ENCODE assay signal across 8 cellular contexts in genomic region chr17:7440113-7440822, GRCh38. TPM values are rescaled to one million over a fixed set of nuclear protein-coding genes. Genes with fewer than 3 reads are reported as not detected.
A peak's percentile ranks its signal among the peaks of the same experiment; 100 is the strongest.
DNase-seq lines count a peak whose midpoint lies in the region; ATAC-seq, FAIRE-seq and TF ChIP-seq lines count a peak whose summit lies in the region.

No MANE protein-coding gene starts in this region.

- POLR2A ChIA-PET in activated CD4-positive, alpha-beta T cell treated with anti-CD3 and anti-CD28 coated beads for 36 hours (lab: Charles Lee), result interaction anchor here (0.6 to 1.0 kb wide), 4 partner anchors 15 to 512 kb away, joined by 3 read pairs; no protein-coding TSS in a partner anchor
- POLR2A ChIA-PET in RWPE1 (lab: Yijun Ruan, JAX; ENCODE audit: low non-redundant PET) (interaction anchor here (0.7 to 0.8 kb wide), 4 partner anchors 11 to 63 kb away, joined by 3 to 4 read pairs (median 3); no protein-coding TSS in a partner anchor), HepG2 (lab: Yijun Ruan, JAX) (interaction anchor here (0.5 to 2.8 kb wide), 8 partner anchors 37 to 262 kb away, joined by 3 to 21 read pairs (median 4); partner anchors contain the start of genes NEURL4, PLSCR3, TMEM256 and ZBTB4)

- ATAC-seq in activated CD4-positive, alpha-beta T cell treated with anti-CD3 and anti-CD28 coated beads for 36 hours, result no peak
- peak; percentile 13 for ATAC-seq in HepG2
- ATAC-seq in stimulated activated naive CD8-positive, alpha-beta T cell treated with anti-CD3 and anti-CD28 coated beads, Interleukin-15, amount 100 ng/mL, for 72 hours, result no peak
- no peak for ATAC-seq in HG03439 (IDR thresholded peaks at IDR 0.05; ENCODE audit: unreplicated experiment)

- no peaks in the 10 kb centered on the region for H3K9me3 Mint-ChIP-seq in activated CD4-positive, alpha-beta T cell treated with anti-CD3 and anti-CD28 coated beads for 36 hours (ENCODE audit: low read depth)
- no peaks in the 10 kb centered on the region for H3K9me3 Mint-ChIP-seq in stimulated activated naive CD8-positive, alpha-beta T cell treated with anti-CD3 and anti-CD28 coated beads, Interleukin-15, amount 100 ng/mL, for 72 hours

- H3K27ac ChIP-seq in RWPE1, result peak overlapping the region; percentile 84
- peak overlapping the region; percentile 29 for H3K27ac ChIP-seq in HepG2 (ENCODE audit: extremely low read length, insufficient read depth, low read length)

- TF ChIP-seq EP300 in HepG2 (IDR thresholded peaks at IDR 0.05; ENCODE audit: low read depth in 2 of 2, low read length in 2 of 2) (no peak), HepG2 (CRISPR knock-in tag; IDR thresholded peaks at IDR 0.05; ENCODE audit: borderline replicate concordance) (no peak)

- BruUV-seq in HepG2 (replicated peaks; lab: Mats Ljungman, UMichigan), result no TSS peak

- H3K27ac Mint-ChIP-seq in activated CD4-positive, alpha-beta T cell treated with anti-CD3 and anti-CD28 coated beads for 36 hours, result peak overlapping the region; percentile 45
- peak overlapping the region; percentile 24 to 92 for H3K27ac Mint-ChIP-seq in stimulated activated naive CD8-positive, alpha-beta T cell treated with anti-CD3 and anti-CD28 coated beads, Interleukin-15, amount 100 ng/mL, for 72 hours

- no peak for TF ChIP-seq RAD21 in HepG2 (CRISPR knock-in tag; IDR thresholded peaks at IDR 0.05)

- H3K9ac ChIP-seq in HepG2 (ENCODE audit: insufficient read depth, low read depth, low read length), result peak overlapping the region; percentile 68

- CTCF ChIA-PET in activated CD4-positive, alpha-beta T cell treated with anti-CD3 and anti-CD28 coated beads for 36 hours (lab: Charles Lee), result interaction anchor here (0.5 to 2.8 kb wide), 10 partner anchors 13 to 428 kb away, joined by 3 to 10 read pairs (median 4); partner anchors contain the start of genes SENP3 and WRAP53
- CTCF ChIA-PET in RWPE1 (lab: Yijun Ruan, JAX), result interaction anchor here (0.6 to 4.3 kb wide), 5 partner anchors 36 to 121 kb away, joined by 3 to 28 read pairs (median 4); partner anchors contain the start of gene SENP3
- CTCF ChIA-PET in HepG2 (lab: Yijun Ruan, JAX; ENCODE audit: low intra/inter-chr PET ratio, low total read pairs), result interaction anchor here (0.6 kb wide), 1 partner anchor 121 kb away, joined by 3 read pairs; no protein-coding TSS in a partner anchor

- peaks cover 35% of the 10 kb centered on the region for H3K27me3 Mint-ChIP-seq in activated CD4-positive, alpha-beta T cell treated with anti-CD3 and anti-CD28 coated beads for 36 hours
- peaks cover 62% of the 10 kb centered on the region for H3K27me3 Mint-ChIP-seq in stimulated activated naive CD8-positive, alpha-beta T cell treated with anti-CD3 and anti-CD28 coated beads, Interleukin-15, amount 100 ng/mL, for 72 hours

- in situ Hi-C loops in HepG2 (cut with HindIII; ENCODE audit: extremely low pct_ligation_motif_present, low pct_unique_long_range_greater_than_20kb), result no loop called here

- H3K27me3 ChIP-seq in HepG2 (ENCODE audit: control insufficient read depth in 1 of 2, insufficient read depth in 2 of 2, low read length in 2 of 2), result peaks cover 6 to 27% of the 10 kb centered on the region in 2 experiments; a peak in 4 of 5 replicates

- TF ChIP-seq CTCF in RWPE1 (conservative IDR thresholded peaks at IDR 0.05; ENCODE audit: low read depth) (no peak), HepG2 (CRISPR knock-in tag; IDR thresholded peaks at IDR 0.05) (no peak)

- 8% methylated on average over 27 of the region's 46 CpGs for WGBS in HepG2 (ENCODE audit: low lambda C conversion rate)

- DNase-seq in activated CD4-positive, alpha-beta T cell treated with anti-CD3 and anti-CD28 coated beads for 36 hours, result peak; percentile 77
- DNase-seq in activated CD4-positive, alpha-beta T cell treated with anti-CD3 and anti-CD28 coated beads for 1 hour, result no peak
- DNase-seq in RWPE1 (ENCODE audit: low spot score) (no peak), HepG2 (ENCODE audit: low spot score) (no peak), H54 (ENCODE audit: insufficient read length, low spot score) (no peak)
- peak; percentile 15 for DNase-seq in central memory CD4-positive, alpha-beta T cell
- DNase-seq in stimulated activated naive CD8-positive, alpha-beta T cell treated with anti-CD3 and anti-CD28 coated beads, Interleukin-15, amount 100 ng/mL, for 72 hours, result peak; percentile 47 to 50

- no peaks in the 10 kb centered on the region for H3K9me3 ChIP-seq in HepG2 (ENCODE audit: low read length)

- peak overlapping the region; percentile 79 for H3K4me3 Mint-ChIP-seq in activated CD4-positive, alpha-beta T cell treated with anti-CD3 and anti-CD28 coated beads for 36 hours
- H3K4me3 Mint-ChIP-seq in stimulated activated naive CD8-positive, alpha-beta T cell treated with anti-CD3 and anti-CD28 coated beads, Interleukin-15, amount 100 ng/mL, for 72 hours, result peak overlapping the region; percentile 94 to 99

- FAIRE-seq in HepG2 (lab: Jason Lieb, UNC), result no peak
- no peak for FAIRE-seq in H54 (lab: Jason Lieb, UNC)

- H2AFZ ChIP-seq in HepG2 (ENCODE audit: low read length), result no peak overlapping the region

- peaks cover 13% of the 10 kb centered on the region for H3K36me3 Mint-ChIP-seq in activated CD4-positive, alpha-beta T cell treated with anti-CD3 and anti-CD28 coated beads for 36 hours (ENCODE audit: low read depth)

- intact Hi-C loops in activated CD4-positive, alpha-beta T cell treated with anti-CD3 and anti-CD28 coated beads for 36 hours (cut with DNase I, micrococcal nuclease), result loop anchor here in 1 of 2 experiments (2.0 kb wide), 1 partner anchor 37 kb away; no protein-coding TSS in a partner anchor
- intact Hi-C loops in HepG2 (cut with micrococcal nuclease; ENCODE audit: unreplicated experiment), result no loop called here

- H3K4me3 ChIP-seq in HepG2 (replicated peaks in 1 of 3; ENCODE audit: insufficient read depth in 1 of 3, low read depth in 2 of 3, low read length in 3 of 3), result peak overlapping the region; percentile 60 to 80 (median 73)

- H3K4me1 ChIP-seq in HepG2 (ENCODE audit: insufficient read depth, low read length), result peaks cover 57% of the 10 kb centered on the region

- peak overlapping the region; percentile 94 for H3K4me2 ChIP-seq in HepG2 (ENCODE audit: low read depth, low read length)

- H4K20me1 ChIP-seq in HepG2 (ENCODE audit: insufficient read depth, low read length), result no peaks in the 10 kb centered on the region

- H3K79me2 ChIP-seq in HepG2 (ENCODE audit: insufficient read depth, low read length), result no peaks in the 10 kb centered on the region

- TF ChIP-seq POLR2A in HepG2 (IDR thresholded peaks at IDR 0.05; ENCODE audit: insufficient read depth in 1 of 2, low read depth in 2 of 2, low read length in 2 of 2) (no peak), H54 (IDR thresholded peaks at IDR 0.05; ENCODE audit: low read depth, low read length) (no peak)

- peaks cover 37% of the 10 kb centered on the region for H3K4me1 Mint-ChIP-seq in activated CD4-positive, alpha-beta T cell treated with anti-CD3 and anti-CD28 coated beads for 36 hours
- peaks cover 59% of the 10 kb centered on the region for H3K4me1 Mint-ChIP-seq in stimulated activated naive CD8-positive, alpha-beta T cell treated with anti-CD3 and anti-CD28 coated beads, Interleukin-15, amount 100 ng/mL, for 72 hours

- H3K36me3 ChIP-seq in HepG2 (replicated peaks in 1 of 2; ENCODE audit: control insufficient read depth in 1 of 2, insufficient read depth in 2 of 2, low read length in 2 of 2), result no peaks in the 10 kb centered on the region

RNA-seq across cellular contexts. Expression of gene FGF11, which starts 1.0 kb away (rescaled TPM):
- 10 to 100 TPM in 1 of 2 experiments, 1 to 10 TPM in 1; 6.9 to 10.6 TPM for total RNA-seq in activated CD4-positive, alpha-beta T cell treated with anti-CD3 and anti-CD28 coated beads for 36 hours
- 0.20 and 0.55 TPM in 2 replicates for total RNA-seq in HepG2 (2016; rRNA removed; fragmentation: Illumina TruSeq; extraction: Trizol)
- 0.35 and 0.40 TPM in 2 replicates for total RNA-seq in HepG2 (2016; cell fraction: cytosol; rRNA removed; fragmentation: Illumina TruSeq; extraction: Trizol; ENCODE audit: low read depth)
- 0.22 and 0.37 TPM in 2 replicates for total RNA-seq in HepG2 (2016; cell fraction: insoluble cytoplasmic fraction; rRNA removed; fragmentation: Illumina TruSeq; extraction: Trizol)
- 0.52 and 0.77 TPM in 2 replicates for total RNA-seq in HepG2 (2016; cell fraction: membrane; rRNA removed; fragmentation: Illumina TruSeq; extraction: Trizol)
- total RNA-seq in HepG2 (2016; cell fraction: nucleus; rRNA removed; fragmentation: Illumina TruSeq; extraction: Trizol), result 0.13 and 0.53 TPM in 2 replicates
- 7.0 and 7.6 TPM in 2 replicates for polyA plus RNA-seq in HepG2 (2011; rRNA removed)
- polyA plus RNA-seq in HepG2 (2011; cell fraction: cytosol; rRNA removed), result 4.4 and 5.5 TPM in 2 replicates
- 11.9 and 12.6 TPM in 2 replicates for polyA plus RNA-seq in HepG2 (2011; cell fraction: nucleus; rRNA removed)
- polyA plus RNA-seq in HepG2 (2012), result 4.0 and 6.3 TPM in 2 replicates
- 0.61 and 0.87 TPM in 2 replicates for polyA plus RNA-seq in HepG2 (2016; cell fraction: cytosol; fragmentation: Illumina TruSeq; extraction: Trizol; ENCODE audit: low read depth)
- 0.62 and 1.0 TPM in 2 replicates for polyA plus RNA-seq in HepG2 (2016; cell fraction: insoluble cytoplasmic fraction; fragmentation: Illumina TruSeq; extraction: Trizol; ENCODE audit: low read depth)
- 1.2 TPM in 2 replicates for polyA plus RNA-seq in HepG2 (2016; cell fraction: membrane; fragmentation: Illumina TruSeq; extraction: Trizol; ENCODE audit: low read depth)
- 1.1 and 1.6 TPM in 2 replicates for polyA plus RNA-seq in HepG2 (2016; cell fraction: nucleus; fragmentation: Illumina TruSeq; extraction: Trizol; ENCODE audit: insufficient read depth, low read depth)
- 3.3 and 7.7 TPM in 2 replicates for polyA minus RNA-seq in HepG2 (2011; rRNA and poly(A)+ RNA removed; ENCODE audit: low replicate concordance)
- 2.0 and 2.3 TPM in 2 replicates for polyA minus RNA-seq in HepG2 (2011; cell fraction: cytosol; rRNA and poly(A)+ RNA removed)
- 1.1 and 1.2 TPM in 2 replicates for polyA minus RNA-seq in HepG2 (2011; cell fraction: nucleus; rRNA and poly(A)+ RNA removed)

RNA-seq across cellular contexts. Expression of gene CHRNB1, which starts 4.6 kb away (rescaled TPM):
- 1 to 10 TPM; 7.8 to 8.7 TPM for total RNA-seq in activated CD4-positive, alpha-beta T cell treated with anti-CD3 and anti-CD28 coated beads for 36 hours
- 3.6 and 5.4 TPM in 2 replicates for total RNA-seq in HepG2 (2016; rRNA removed; fragmentation: Illumina TruSeq; extraction: Trizol)
- 2.0 and 3.3 TPM in 2 replicates for total RNA-seq in HepG2 (2016; cell fraction: cytosol; rRNA removed; fragmentation: Illumina TruSeq; extraction: Trizol; ENCODE audit: low read depth)
- total RNA-seq in HepG2 (2016; cell fraction: insoluble cytoplasmic fraction; rRNA removed; fragmentation: Illumina TruSeq; extraction: Trizol), result 3.8 and 6.3 TPM in 2 replicates
- 5.4 and 5.7 TPM in 2 replicates for total RNA-seq in HepG2 (2016; cell fraction: membrane; rRNA removed; fragmentation: Illumina TruSeq; extraction: Trizol)
- total RNA-seq in HepG2 (2016; cell fraction: nucleus; rRNA removed; fragmentation: Illumina TruSeq; extraction: Trizol), result 4.3 and 6.2 TPM in 2 replicates
- polyA plus RNA-seq in HepG2 (2011; rRNA removed), result 33.7 and 39.6 TPM in 2 replicates
- polyA plus RNA-seq in HepG2 (2011; cell fraction: cytosol; rRNA removed), result 31.4 and 33.2 TPM in 2 replicates
- 39.4 and 43.0 TPM in 2 replicates for polyA plus RNA-seq in HepG2 (2011; cell fraction: nucleus; rRNA removed)
- 19.3 and 22.8 TPM in 2 replicates for polyA plus RNA-seq in HepG2 (2012)
- 4.4 and 6.0 TPM in 2 replicates for polyA plus RNA-seq in HepG2 (2016; cell fraction: cytosol; fragmentation: Illumina TruSeq; extraction: Trizol; ENCODE audit: low read depth)
- 10.0 and 13.6 TPM in 2 replicates for polyA plus RNA-seq in HepG2 (2016; cell fraction: insoluble cytoplasmic fraction; fragmentation: Illumina TruSeq; extraction: Trizol; ENCODE audit: low read depth)
- 9.9 and 11.0 TPM in 2 replicates for polyA plus RNA-seq in HepG2 (2016; cell fraction: membrane; fragmentation: Illumina TruSeq; extraction: Trizol; ENCODE audit: low read depth)
- 23.1 and 25.7 TPM in 2 replicates for polyA plus RNA-seq in HepG2 (2016; cell fraction: nucleus; fragmentation: Illumina TruSeq; extraction: Trizol; ENCODE audit: insufficient read depth, low read depth)
- 2.6 and 35.4 TPM in 2 replicates for polyA minus RNA-seq in HepG2 (2011; rRNA and poly(A)+ RNA removed; ENCODE audit: low replicate concordance)
- 6.4 and 7.2 TPM in 2 replicates for polyA minus RNA-seq in HepG2 (2011; cell fraction: cytosol; rRNA and poly(A)+ RNA removed)
- polyA minus RNA-seq in HepG2 (2011; cell fraction: nucleus; rRNA and poly(A)+ RNA removed), result 9.0 and 9.9 TPM in 2 replicates

RNA-seq across cellular contexts. Expression of gene TMEM102, which starts 5.0 kb away (rescaled TPM):
- 10 to 100 TPM in 1 of 2 experiments, 1 to 10 TPM in 1; 8.7 to 10.7 TPM for total RNA-seq in activated CD4-positive, alpha-beta T cell treated with anti-CD3 and anti-CD28 coated beads for 36 hours
- total RNA-seq in HepG2 (2016; rRNA removed; fragmentation: Illumina TruSeq; extraction: Trizol), result 2.0 and 3.1 TPM in 2 replicates
- 0.10 and 0.18 TPM in 2 replicates for total RNA-seq in HepG2 (2016; cell fraction: cytosol; rRNA removed; fragmentation: Illumina TruSeq; extraction: Trizol; ENCODE audit: low read depth)
- 1.7 and 3.1 TPM in 2 replicates for total RNA-seq in HepG2 (2016; cell fraction: insoluble cytoplasmic fraction; rRNA removed; fragmentation: Illumina TruSeq; extraction: Trizol)
- 0.15 and 0.62 TPM in 2 replicates for total RNA-seq in HepG2 (2016; cell fraction: membrane; rRNA removed; fragmentation: Illumina TruSeq; extraction: Trizol)
- 1.6 and 2.4 TPM in 2 replicates for total RNA-seq in HepG2 (2016; cell fraction: nucleus; rRNA removed; fragmentation: Illumina TruSeq; extraction: Trizol)
- polyA plus RNA-seq in HepG2 (2011; rRNA removed), result 1.6 and 2.8 TPM in 2 replicates
- 1.5 and 2.3 TPM in 2 replicates for polyA plus RNA-seq in HepG2 (2011; cell fraction: cytosol; rRNA removed)
- 4.4 and 4.5 TPM in 2 replicates for polyA plus RNA-seq in HepG2 (2011; cell fraction: nucleus; rRNA removed)
- 2.1 and 3.0 TPM in 2 replicates for polyA plus RNA-seq in HepG2 (2012)
- 0.12 and 0.27 TPM in 2 replicates for polyA plus RNA-seq in HepG2 (2016; cell fraction: cytosol; fragmentation: Illumina TruSeq; extraction: Trizol; ENCODE audit: low read depth)
- 1.5 and 1.8 TPM in 2 replicates for polyA plus RNA-seq in HepG2 (2016; cell fraction: insoluble cytoplasmic fraction; fragmentation: Illumina TruSeq; extraction: Trizol; ENCODE audit: low read depth)
- 0.18 and 0.31 TPM in 2 replicates for polyA plus RNA-seq in HepG2 (2016; cell fraction: membrane; fragmentation: Illumina TruSeq; extraction: Trizol; ENCODE audit: low read depth)
- polyA plus RNA-seq in HepG2 (2016; cell fraction: nucleus; fragmentation: Illumina TruSeq; extraction: Trizol; ENCODE audit: insufficient read depth, low read depth), result 3.5 and 3.8 TPM in 2 replicates
- 4.3 and 4.8 TPM in 2 replicates for polyA minus RNA-seq in HepG2 (2011; rRNA and poly(A)+ RNA removed; ENCODE audit: low replicate concordance)
- polyA minus RNA-seq in HepG2 (2011; cell fraction: cytosol; rRNA and poly(A)+ RNA removed), result 2.1 and 2.3 TPM in 2 replicates
- 1.9 and 2.4 TPM in 2 replicates for polyA minus RNA-seq in HepG2 (2011; cell fraction: nucleus; rRNA and poly(A)+ RNA removed)

RNA-seq across cellular contexts. Expression of gene SPEM3, which starts 11.6 kb away (rescaled TPM):
- not detected for total RNA-seq in activated CD4-positive, alpha-beta T cell treated with anti-CD3 and anti-CD28 coated beads for 36 hours
- not detected in 2 replicates for total RNA-seq in HepG2 (2016; rRNA removed; fragmentation: Illumina TruSeq; extraction: Trizol)
- total RNA-seq in HepG2 (2016; cell fraction: cytosol; rRNA removed; fragmentation: Illumina TruSeq; extraction: Trizol; ENCODE audit: low read depth), result not detected in 2 replicates
- not detected in 2 replicates for total RNA-seq in HepG2 (2016; cell fraction: insoluble cytoplasmic fraction; rRNA removed; fragmentation: Illumina TruSeq; extraction: Trizol)
- total RNA-seq in HepG2 (2016; cell fraction: membrane; rRNA removed; fragmentation: Illumina TruSeq; extraction: Trizol), result not detected in 2 replicates
- not detected in 2 replicates for total RNA-seq in HepG2 (2016; cell fraction: nucleus; rRNA removed; fragmentation: Illumina TruSeq; extraction: Trizol)
- polyA plus RNA-seq in HepG2 (2011; rRNA removed), result not detected in 2 replicates
- not detected in 2 replicates for polyA plus RNA-seq in HepG2 (2011; cell fraction: cytosol; rRNA removed)
- polyA plus RNA-seq in HepG2 (2011; cell fraction: nucleus; rRNA removed), result not detected in 2 replicates
- polyA plus RNA-seq in HepG2 (2012), result not detected in 2 replicates
- not detected in 2 replicates for polyA plus RNA-seq in HepG2 (2016; cell fraction: cytosol; fragmentation: Illumina TruSeq; extraction: Trizol; ENCODE audit: low read depth)
- not detected in 2 replicates for polyA plus RNA-seq in HepG2 (2016; cell fraction: insoluble cytoplasmic fraction; fragmentation: Illumina TruSeq; extraction: Trizol; ENCODE audit: low read depth)
- not detected in 2 replicates for polyA plus RNA-seq in HepG2 (2016; cell fraction: membrane; fragmentation: Illumina TruSeq; extraction: Trizol; ENCODE audit: low read depth)
- not detected in 2 replicates for polyA plus RNA-seq in HepG2 (2016; cell fraction: nucleus; fragmentation: Illumina TruSeq; extraction: Trizol; ENCODE audit: insufficient read depth, low read depth)
- not detected in 2 replicates for polyA minus RNA-seq in HepG2 (2011; rRNA and poly(A)+ RNA removed; ENCODE audit: low replicate concordance)
- polyA minus RNA-seq in HepG2 (2011; cell fraction: cytosol; rRNA and poly(A)+ RNA removed), result not detected in 2 replicates
- not detected in 2 replicates for polyA minus RNA-seq in HepG2 (2011; cell fraction: nucleus; rRNA and poly(A)+ RNA removed)

RNA-seq across cellular contexts. Expression of gene SPEM2, which starts 14.9 kb away (rescaled TPM):
- not detected for total RNA-seq in activated CD4-positive, alpha-beta T cell treated with anti-CD3 and anti-CD28 coated beads for 36 hours
- not detected in 2 replicates for total RNA-seq in HepG2 (2016; rRNA removed; fragmentation: Illumina TruSeq; extraction: Trizol)
- not detected in 2 replicates for total RNA-seq in HepG2 (2016; cell fraction: cytosol; rRNA removed; fragmentation: Illumina TruSeq; extraction: Trizol; ENCODE audit: low read depth)
- total RNA-seq in HepG2 (2016; cell fraction: insoluble cytoplasmic fraction; rRNA removed; fragmentation: Illumina TruSeq; extraction: Trizol), result not detected in 2 replicates
- total RNA-seq in HepG2 (2016; cell fraction: membrane; rRNA removed; fragmentation: Illumina TruSeq; extraction: Trizol), result not detected in 2 replicates
- not detected in 2 replicates for total RNA-seq in HepG2 (2016; cell fraction: nucleus; rRNA removed; fragmentation: Illumina TruSeq; extraction: Trizol)
- not detected in 2 replicates for polyA plus RNA-seq in HepG2 (2011; rRNA removed)
- polyA plus RNA-seq in HepG2 (2011; cell fraction: cytosol; rRNA removed), result not detected in 2 replicates
- not detected in 2 replicates for polyA plus RNA-seq in HepG2 (2011; cell fraction: nucleus; rRNA removed)
- polyA plus RNA-seq in HepG2 (2012), result not detected in 2 replicates
- polyA plus RNA-seq in HepG2 (2016; cell fraction: cytosol; fragmentation: Illumina TruSeq; extraction: Trizol; ENCODE audit: low read depth), result not detected in 2 replicates
- polyA plus RNA-seq in HepG2 (2016; cell fraction: insoluble cytoplasmic fraction; fragmentation: Illumina TruSeq; extraction: Trizol; ENCODE audit: low read depth), result not detected in 2 replicates
- not detected in 2 replicates for polyA plus RNA-seq in HepG2 (2016; cell fraction: membrane; fragmentation: Illumina TruSeq; extraction: Trizol; ENCODE audit: low read depth)
- polyA plus RNA-seq in HepG2 (2016; cell fraction: nucleus; fragmentation: Illumina TruSeq; extraction: Trizol; ENCODE audit: insufficient read depth, low read depth), result not detected in 2 replicates
- not detected in 2 replicates for polyA minus RNA-seq in HepG2 (2011; rRNA and poly(A)+ RNA removed; ENCODE audit: low replicate concordance)
- polyA minus RNA-seq in HepG2 (2011; cell fraction: cytosol; rRNA and poly(A)+ RNA removed), result not detected in 2 replicates
- polyA minus RNA-seq in HepG2 (2011; cell fraction: nucleus; rRNA and poly(A)+ RNA removed), result not detected in 2 replicates

Comparison
In these comparisons a context has a peak if more than half of its experiments do, and no peak if none do; other contexts are left out.
1. DNase-seq: peak in activated CD4-positive, alpha-beta T cell treated with anti-CD3 and anti-CD28 coated beads for 36 hours (single experiment), central memory CD4-positive, alpha-beta T cell (single experiment) and stimulated activated naive CD8-positive, alpha-beta T cell treated with anti-CD3 and anti-CD28 coated beads, Interleukin-15, amount 100 ng/mL, for 72 hours (2 of 2); none in activated CD4-positive, alpha-beta T cell treated with anti-CD3 and anti-CD28 coated beads for 1 hour (single experiment), RWPE1 (single experiment), HepG2 (single experiment) and H54 (single experiment).